Comparison of ENCODE assay signal across 8 cellular contexts in genomic region chr18:47929681-47930085, GRCh38. TPM values are rescaled to one million over a fixed set of nuclear protein-coding genes. Genes with fewer than 3 reads are reported as not detected.
DNase-seq lines count a peak whose midpoint lies in the region; ATAC-seq, FAIRE-seq and TF ChIP-seq lines count a peak whose summit lies in the region.

No MANE protein-coding gene starts in this region.

- TF ChIP-seq CTCF in D721Med (IDR thresholded peaks at IDR 0.05; ENCODE audit: insufficient read depth, missing control alignments): no peak
- no peak for TF ChIP-seq CTCF in GM10248 (IDR thresholded peaks at IDR 0.05; ENCODE audit: control extremely low read depth, extremely low read depth, low read depth, missing control alignments)

- peak overlapping the region; percentile 96 for H3K4me3 ChIP-seq in iPS-20b (ENCODE audit: low read length)

- peak overlapping the region; percentile 92 for H3K27ac ChIP-seq in iPS-20b (ENCODE audit: low read length)

- no peaks in the 10 kb centered on the region for H3K27me3 Mint-ChIP-seq in stimulated activated memory B cell treated with anti-CD40 and anti-IgM and Interleukin-4, amounts not matched to agents 10 μg/mL and 1 μg/mL and 100 μg/mL, for 72 hours

- H3K27ac Mint-ChIP-seq in stimulated activated memory B cell treated with anti-CD40 and anti-IgM and Interleukin-4, amounts not matched to agents 10 μg/mL and 1 μg/mL and 100 μg/mL, for 72 hours: peak overlapping the region; percentile 77

- H3K9me3 Mint-ChIP-seq in stimulated activated memory B cell treated with anti-CD40 and anti-IgM and Interleukin-4, amounts not matched to agents 10 μg/mL and 1 μg/mL and 100 μg/mL, for 72 hours: no peaks in the 10 kb centered on the region

- H3K4me1 Mint-ChIP-seq in stimulated activated memory B cell treated with anti-CD40 and anti-IgM and Interleukin-4, amounts not matched to agents 10 μg/mL and 1 μg/mL and 100 μg/mL, for 72 hours: peaks cover 49% of the 10 kb centered on the region

- H3K27me3 ChIP-seq in iPS-20b (ENCODE audit: insufficient read depth, low read length): no peaks in the 10 kb centered on the region

- peaks cover 7% of the 10 kb centered on the region for H3K36me3 Mint-ChIP-seq in stimulated activated memory B cell treated with anti-CD40 and anti-IgM and Interleukin-4, amounts not matched to agents 10 μg/mL and 1 μg/mL and 100 μg/mL, for 72 hours

- peak; percentile 48 for FAIRE-seq in D721Med (lab: Jason Lieb, UNC)
- FAIRE-seq in frontal cortex (lab: Jason Lieb, UNC): no peak

- POLR2A ChIA-PET in GM10248 (lab: Yijun Ruan, JAX): interaction anchor here (0.5 kb wide), 1 partner anchor 51 kb away, joined by 3 read pairs; no protein-coding TSS in a partner anchor

- H3K4me1 ChIP-seq in iPS-20b (ENCODE audit: insufficient read depth, low read length): peaks cover 37% of the 10 kb centered on the region

- peak overlapping the region; percentile 95 for H3K9ac ChIP-seq in iPS-20b (ENCODE audit: low read depth, low read length)

- ATAC-seq in HG02870 (IDR thresholded peaks at IDR 0.05; ENCODE audit: unreplicated experiment): peak; percentile 0
- no peak for ATAC-seq in stimulated activated memory B cell treated with anti-CD40 and anti-IgM and Interleukin-4, amounts not matched to agents 10 μg/mL and 1 μg/mL and 100 μg/mL, for 72 hours

- no peak for DNase-seq in D721Med (ENCODE audit: insufficient read length, low spot score)
- peak; percentile 74 for DNase-seq in amniotic epithelial cell (ENCODE audit: low read depth)
- DNase-seq in NCI-H2227 treated with DMSO at 0.1 percent for 48 hours (lab: John Stamatoyannopoulos, UW): no peak
- DNase-seq in frontal cortex (ENCODE audit: low spot score in 2 of 2): no peak
- DNase-seq in GM10248 (ENCODE audit: extremely low spot score): no peak

- no peaks in the 10 kb centered on the region for H3K9me3 ChIP-seq in iPS-20b (ENCODE audit: insufficient read depth, low read depth, low read length)

- peak overlapping the region; percentile 89 for H3K4me3 Mint-ChIP-seq in stimulated activated memory B cell treated with anti-CD40 and anti-IgM and Interleukin-4, amounts not matched to agents 10 μg/mL and 1 μg/mL and 100 μg/mL, for 72 hours

- no peaks in the 10 kb centered on the region for H3K36me3 ChIP-seq in iPS-20b (ENCODE audit: insufficient read depth, low read depth, low read length)

- CTCF ChIA-PET in GM10248 (lab: Yijun Ruan, JAX): interaction anchor here (0.6 to 1.0 kb wide), 2 partner anchors 10 to 19 kb away, joined by 3 read pairs; no protein-coding TSS in a partner anchor

RNA-seq across cellular contexts. Expression of gene SMAD2, which starts 0.8 kb away (rescaled TPM):
- 45.2 TPM for total RNA-seq in frontal cortex
